ENCODE assay signal across 8 cellular contexts in the genomic region with DNA sequence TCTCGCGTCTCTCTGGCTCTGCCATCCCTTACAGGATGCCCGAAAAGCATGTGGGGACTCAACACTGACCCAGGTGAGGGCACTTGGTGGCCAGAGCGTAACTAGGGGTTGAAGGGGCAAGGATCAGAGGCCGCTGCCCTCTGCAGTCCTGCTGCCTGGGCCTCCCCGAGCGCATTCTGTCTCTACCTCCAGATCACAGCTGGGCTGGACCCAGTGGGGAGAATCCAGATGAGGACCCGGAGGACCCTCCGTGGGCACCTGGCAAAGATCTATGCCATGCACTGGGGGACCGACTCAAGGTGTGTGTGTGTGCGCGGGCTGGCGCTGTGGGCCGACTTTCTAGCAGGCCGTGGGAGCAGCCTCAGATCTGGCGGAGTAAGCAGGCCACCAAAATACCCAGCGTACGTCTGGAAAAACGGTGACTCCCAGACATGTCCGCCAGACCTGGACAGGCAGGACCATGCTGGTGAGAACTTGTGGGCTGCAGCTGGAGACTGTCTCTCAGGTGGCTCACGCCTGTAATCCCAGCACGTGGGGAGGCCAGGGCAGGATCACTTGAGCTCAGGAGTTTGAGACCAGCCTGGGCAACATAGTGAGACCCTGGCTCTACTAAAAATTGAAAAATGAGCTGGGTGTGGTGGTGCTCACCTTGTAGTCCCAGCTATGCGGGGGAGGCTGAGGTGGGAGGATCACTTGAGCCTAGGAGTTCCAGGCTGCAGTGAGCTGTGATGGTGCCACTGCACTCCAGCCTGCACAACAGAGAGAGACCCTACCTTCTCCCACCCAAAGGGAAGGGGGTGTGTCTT. TPM values are rescaled to one million over a fixed set of nuclear protein-coding genes. Genes with fewer than 3 reads are reported as not detected.
A peak's percentile ranks its signal among the peaks of the same experiment; 100 is the strongest.
DNase-seq lines count a peak whose midpoint lies in the region; ATAC-seq and FAIRE-seq lines count a peak whose summit lies in the region.

No MANE protein-coding gene starts in this region.

- H3K36me3 Mint-ChIP-seq in activated naive CD4-positive, alpha-beta T cell treated with anti-CD3 and anti-CD28 coated beads for 36 hours (ENCODE audit: low read depth): peaks cover 17% of the 10 kb centered on the region
- H3K36me3 Mint-ChIP-seq in central memory CD8-positive, alpha-beta T cell (ENCODE audit: insufficient read depth): peaks cover 50% of the 10 kb centered on the region

- H3K27ac ChIP-seq in mesodermal cell (ENCODE audit: low read depth, low read length, severe bottlenecking): peak overlapping the region; percentile 49

- H3K36me3 ChIP-seq in mesodermal cell (ENCODE audit: control insufficient read depth, insufficient read depth, low read length): peaks cover 54% of the 10 kb centered on the region

- no peaks in the 10 kb centered on the region for H3K27me3 Mint-ChIP-seq in activated naive CD4-positive, alpha-beta T cell treated with anti-CD3 and anti-CD28 coated beads for 36 hours (ENCODE audit: low read depth)
- no peaks in the 10 kb centered on the region for H3K27me3 Mint-ChIP-seq in central memory CD8-positive, alpha-beta T cell

- WGBS in mesodermal cell (ENCODE audit: insufficient coverage in 2 of 2), 2 experiments: 92 to 94% methylated on average over 19 to 21 of the region's 23 CpGs

- H3K4me3 ChIP-seq in mesodermal cell (ENCODE audit: extremely low read depth, insufficient read depth, low read length, poor library complexity, severe bottlenecking): peak overlapping the region; percentile 88

- peak overlapping the region; percentile 82 for H3K4me3 Mint-ChIP-seq in activated naive CD4-positive, alpha-beta T cell treated with anti-CD3 and anti-CD28 coated beads for 36 hours
- peak overlapping the region; percentile 98 for H3K4me3 Mint-ChIP-seq in central memory CD8-positive, alpha-beta T cell

- no peaks in the 10 kb centered on the region for H3K9me3 Mint-ChIP-seq in activated naive CD4-positive, alpha-beta T cell treated with anti-CD3 and anti-CD28 coated beads for 36 hours
- no peaks in the 10 kb centered on the region for H3K9me3 Mint-ChIP-seq in central memory CD8-positive, alpha-beta T cell

- CTCF ChIA-PET in activated naive CD4-positive, alpha-beta T cell treated with anti-CD3 and anti-CD28 coated beads for 36 hours (lab: Charles Lee): interaction anchor here (1.0 to 2.0 kb wide), 2 partner anchors 15 to 29 kb away, joined by 4 to 21 read pairs; a partner anchor contains a TSS

- peak overlapping the region; percentile 84 for H3K27ac Mint-ChIP-seq in activated naive CD4-positive, alpha-beta T cell treated with anti-CD3 and anti-CD28 coated beads for 36 hours
- H3K27ac Mint-ChIP-seq in central memory CD8-positive, alpha-beta T cell (ENCODE audit: low read depth): peak overlapping the region; percentile 90

- H3K4me1 ChIP-seq in mesodermal cell (ENCODE audit: control insufficient read depth, insufficient read depth, low read length, poor library complexity, severe bottlenecking): peaks cover 10% of the 10 kb centered on the region

- peaks cover 30% of the 10 kb centered on the region for H3K4me1 Mint-ChIP-seq in activated naive CD4-positive, alpha-beta T cell treated with anti-CD3 and anti-CD28 coated beads for 36 hours (ENCODE audit: low read depth)
- peaks cover 24% of the 10 kb centered on the region for H3K4me1 Mint-ChIP-seq in central memory CD8-positive, alpha-beta T cell

- no peak for ATAC-seq in central memory CD8-positive, alpha-beta T cell (replicated peaks; ENCODE audit: extremely low read depth, poor library complexity, severe bottlenecking)

- intact Hi-C loops in activated naive CD4-positive, alpha-beta T cell treated with anti-CD3 and anti-CD28 coated beads for 36 hours (cut with micrococcal nuclease): loop anchor here (1.0 to 5.0 kb wide), 3 partner anchors 15 to 199 kb away; a partner anchor contains a TSS

- DNase-seq in activated naive CD4-positive, alpha-beta T cell treated with anti-CD3 and anti-CD28 coated beads for 36 hours: no peak
- DNase-seq in activated naive CD4-positive, alpha-beta T cell treated with anti-CD3 and anti-CD28 coated beads, Interleukin-2, amount 50 U/mL, for 16 hours: no peak
- no peak for DNase-seq in central memory CD8-positive, alpha-beta T cell (ENCODE audit: low spot score in 2 of 2)
- no peak for DNase-seq in urothelium cell line (ENCODE audit: low spot score)
- DNase-seq in NCI-H1417 (lab: John Stamatoyannopoulos, UW): no peak
- DNase-seq in HPDE6-E6E7 (ENCODE audit: extremely low spot score): no peak
- no peak for DNase-seq in NCI-H2081 treated with DMSO at 0.1 percent for 48 hours (lab: John Stamatoyannopoulos, UW)

- peak; percentile 84 for FAIRE-seq in urothelium cell line (lab: Jason Lieb, UNC)

- H3K9me3 ChIP-seq in mesodermal cell (ENCODE audit: control insufficient read depth, low read length): no peaks in the 10 kb centered on the region

RNA-seq across cellular contexts. Expression of a gene that starts 3.2 kb away (rescaled TPM):
- total RNA-seq in activated naive CD4-positive, alpha-beta T cell treated with anti-CD3 and anti-CD28 coated beads for 36 hours: 100 to 1,000 TPM; 221 TPM
- polyA plus RNA-seq in mesodermal cell (2013, experiment 1 of 2): 245 TPM
- polyA plus RNA-seq in mesodermal cell (2013, experiment 2 of 2): 193 TPM

RNA-seq across cellular contexts. Expression of a gene that starts 17.3 kb away (rescaled TPM):
- total RNA-seq in activated naive CD4-positive, alpha-beta T cell treated with anti-CD3 and anti-CD28 coated beads for 36 hours: 10 to 100 TPM; 32.8 to 37.8 TPM
- 33.4 TPM for polyA plus RNA-seq in mesodermal cell (2013, experiment 1 of 2)
- polyA plus RNA-seq in mesodermal cell (2013, experiment 2 of 2): 30.2 TPM

RNA-seq across cellular contexts. Expression of a gene that starts 20.5 kb away (rescaled TPM):
- total RNA-seq in activated naive CD4-positive, alpha-beta T cell treated with anti-CD3 and anti-CD28 coated beads for 36 hours: not detected
- polyA plus RNA-seq in mesodermal cell (2013, experiment 1 of 2): 1.4 TPM
- 1.5 TPM for polyA plus RNA-seq in mesodermal cell (2013, experiment 2 of 2)

RNA-seq across cellular contexts. Expression of a gene that starts 29.2 kb away (rescaled TPM):
- 10 to 100 TPM; 23.2 to 29.6 TPM for total RNA-seq in activated naive CD4-positive, alpha-beta T cell treated with anti-CD3 and anti-CD28 coated beads for 36 hours
- 37.0 TPM for polyA plus RNA-seq in mesodermal cell (2013, experiment 1 of 2)
- polyA plus RNA-seq in mesodermal cell (2013, experiment 2 of 2): 33.6 TPM

RNA-seq across cellular contexts. Expression of a gene that starts 35.4 kb away (rescaled TPM):
- total RNA-seq in activated naive CD4-positive, alpha-beta T cell treated with anti-CD3 and anti-CD28 coated beads for 36 hours: 1 to 10 TPM; 4.2 to 5.1 TPM
- polyA plus RNA-seq in mesodermal cell (2013, experiment 1 of 2): 1.1 TPM
- polyA plus RNA-seq in mesodermal cell (2013, experiment 2 of 2): 0.25 TPM
